8 cellular contexts compared by ENCODE assay signal in the genomic region with DNA sequence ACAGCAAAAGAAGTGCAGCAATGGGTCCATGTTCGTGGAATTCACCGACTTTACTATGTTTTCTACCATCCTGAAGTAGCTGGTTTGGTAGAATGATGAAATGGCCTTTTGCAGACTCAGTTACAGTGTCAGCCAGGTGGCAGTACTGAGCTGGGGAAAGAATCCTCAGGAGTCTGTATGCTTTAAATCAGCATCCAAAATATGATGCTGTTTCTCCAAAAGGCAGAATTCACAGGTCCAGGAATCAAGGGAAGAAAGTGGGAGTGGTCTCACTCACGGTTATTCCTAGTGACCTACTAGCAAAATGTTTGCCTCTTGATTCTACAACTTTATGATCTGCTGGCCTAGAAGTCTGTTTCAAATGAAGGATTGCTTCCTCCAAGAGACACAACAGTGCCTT.
DNase-seq lines count a peak whose midpoint lies in the region; ATAC-seq, FAIRE-seq and TF ChIP-seq lines count a peak whose summit lies in the region.
"Not testable (repeated sequence)": the region's sequence is repeated elsewhere in the genome, so short reads cannot be mapped to it uniquely, and the experiment has no call there.

No MANE protein-coding gene starts in this region.

- H3K27me3 Mint-ChIP-seq in astrocyte (ENCODE audit: low read depth, unreplicated experiment): not testable (repeated sequence)

- not testable (repeated sequence) for H3K14ac ChIP-seq in IMR-90 (replicated peaks; ENCODE audit: low read depth, low read length)

- DNase-seq in AG10803 (ENCODE audit: low read depth) (peak; percentile 5), OCI-LY7 (ENCODE audit: low spot score) (peak; percentile 2), astrocyte (ENCODE audit: low read depth) (peak; percentile 10), iPS-NIHi7 (ENCODE audit: extremely low spot score) (peak; percentile 40), pons (ENCODE audit: low spot score) (peak; percentile 4)
- not testable (repeated sequence) for DNase-seq in GM10248 (ENCODE audit: extremely low spot score); IMR-90; epithelial cell of proximal tubule (ENCODE audit: low read depth)

- not testable (repeated sequence) for H3K18ac ChIP-seq in IMR-90 (ENCODE audit: low read depth, low read length)

- H2AK9ac ChIP-seq in IMR-90 (replicated peaks; ENCODE audit: low read depth, low read length, poor library complexity): not testable (repeated sequence)

- TF ChIP-seq CTCF in AG10803 (conservative IDR thresholded peaks at IDR 0.05; ENCODE audit: low read length) (peak; percentile 61), GM10248 (IDR thresholded peaks at IDR 0.05; ENCODE audit: control extremely low read depth, extremely low read depth, low read depth, missing control alignments) (peak; percentile 31), IMR-90 (conservative IDR thresholded peaks at IDR 0.05; ENCODE audit: low read depth, low read length) (peak; percentile 48), OCI-LY7 (conservative IDR thresholded peaks at IDR 0.05; ENCODE audit: low read length) (peak; percentile 75), epithelial cell of proximal tubule (conservative IDR thresholded peaks at IDR 0.05; ENCODE audit: low read depth, low read length) (peak; percentile 75)
- TF ChIP-seq CTCF in astrocyte (IDR thresholded peaks at IDR 0.05; ENCODE audit: insufficient read depth, low read depth, low read length): not testable (repeated sequence)

- H3K23ac ChIP-seq in IMR-90 (ENCODE audit: low read depth, low read length): not testable (repeated sequence)

- H2AFZ ChIP-seq in IMR-90 (replicated peaks; ENCODE audit: low read length, poor library complexity); OCI-LY7 (ENCODE audit: low read length); astrocyte (ENCODE audit: low read depth, low read length): not testable (repeated sequence)

- TF ChIP-seq POLR2A in IMR-90 (IDR thresholded peaks at IDR 0.05; ENCODE audit: low read depth, low read length): not testable (repeated sequence)

- not testable (repeated sequence) for H4K8ac ChIP-seq in IMR-90 (ENCODE audit: low read depth in 2 of 2, low read length in 2 of 2)

- H4K91ac ChIP-seq in IMR-90 (ENCODE audit: insufficient read depth, low read depth, low read length): not testable (repeated sequence)

- H3K27me3 ChIP-seq in IMR-90 (ENCODE audit: control insufficient read depth, insufficient read depth, low read length); astrocyte (ENCODE audit: insufficient read depth, low read length): not testable (repeated sequence)

- not testable (repeated sequence) for H3K36me3 Mint-ChIP-seq in astrocyte (ENCODE audit: low read depth, unreplicated experiment)

- H2BK20ac ChIP-seq in IMR-90 (ENCODE audit: low read depth, low read length): not testable (repeated sequence)

- H3K79me1 ChIP-seq in IMR-90 (ENCODE audit: low read depth in 1 of 2, low read length in 2 of 2): not testable (repeated sequence)

- H4K20me1 ChIP-seq in IMR-90 (ENCODE audit: insufficient read depth, low read length); OCI-LY7 (ENCODE audit: insufficient read depth, low read length); astrocyte (ENCODE audit: insufficient read depth, low read length): not testable (repeated sequence)

- not testable (repeated sequence) for H3K9ac ChIP-seq in IMR-90 (ENCODE audit: low read depth, low read length); astrocyte (ENCODE audit: low read length)

- POLR2A ChIA-PET in GM10248 (lab: Yijun Ruan, JAX); IMR-90 (lab: Charles Lee; ENCODE audit: unreplicated experiment); OCI-LY7 (lab: Charles Lee): not testable (repeated sequence)

- CTCF ChIA-PET in GM10248 (lab: Yijun Ruan, JAX); IMR-90 (lab: Yijun Ruan, JAX); OCI-LY7 (lab: Charles Lee; ENCODE audit: unreplicated experiment): not testable (repeated sequence)

- BruUV-seq in IMR-90 (replicated peaks; lab: Mats Ljungman, UMichigan); OCI-LY7 (replicated peaks; lab: Mats Ljungman, UMichigan): not testable (repeated sequence)

- H3K4ac ChIP-seq in IMR-90 (ENCODE audit: low read depth, low read length): not testable (repeated sequence)

- not testable (repeated sequence) for H3K79me2 ChIP-seq in OCI-LY7 (ENCODE audit: insufficient read depth, low read depth, low read length); astrocyte (ENCODE audit: insufficient read depth, low read length)

- H2AK5ac ChIP-seq in IMR-90 (ENCODE audit: low read depth, low read length): not testable (repeated sequence)

- H3K4me3 Mint-ChIP-seq in astrocyte (ENCODE audit: unreplicated experiment): not testable (repeated sequence)

- not testable (repeated sequence) for ATAC-seq in IMR-90 (ENCODE audit: low read depth)

- H3K9me2 ChIP-seq in OCI-LY7 (ENCODE audit: insufficient read depth, low read length): not testable (repeated sequence)

- not testable (repeated sequence) for H4K5ac ChIP-seq in IMR-90 (ENCODE audit: low read depth, low read length)

- TF ChIP-seq RAD21 in IMR-90 (IDR thresholded peaks at IDR 0.05; ENCODE audit: low read length): peak; percentile 30; the same call in 1 of the 2 replicates

- not testable (repeated sequence) for H3K4me1 ChIP-seq in IMR-90 (ENCODE audit: control insufficient read depth, insufficient read depth, low read length); OCI-LY7 (ENCODE audit: insufficient read depth, low read length, poor library complexity, severe bottlenecking); astrocyte (ENCODE audit: insufficient read depth, low read length)

- in situ Hi-C loops in IMR-90 (cut with MboI; ENCODE audit: low sequenced_read_pairs): not testable (repeated sequence)

- not testable (repeated sequence) for H3K56ac ChIP-seq in IMR-90 (ENCODE audit: extremely low read depth, insufficient read depth, low read length)

- H3K27ac ChIP-seq in IMR-90 (ENCODE audit: insufficient read depth, low read length); OCI-LY7 (ENCODE audit: low read depth, low read length, poor library complexity, severe bottlenecking); astrocyte (ENCODE audit: low read depth, low read length): not testable (repeated sequence)

- dilution Hi-C loops in IMR-90 (cut with HindIII; ENCODE audit: low sequenced_read_pairs, unreplicated experiment): not testable (repeated sequence)

- not testable (repeated sequence) for H3K9me3 Mint-ChIP-seq in astrocyte (ENCODE audit: unreplicated experiment)

- not testable (repeated sequence) for H3K9me3 ChIP-seq in IMR-90 (ENCODE audit: control insufficient read depth, insufficient read depth, low read length); OCI-LY7 (ENCODE audit: low read length); astrocyte (ENCODE audit: insufficient read depth, low read depth, low read length)

- H2BK120ac ChIP-seq in IMR-90 (ENCODE audit: low read depth, low read length): not testable (repeated sequence)

- not testable (repeated sequence) for H3K4me2 ChIP-seq in IMR-90 (ENCODE audit: low read depth, low read length); OCI-LY7 (ENCODE audit: low read length); astrocyte (ENCODE audit: low read length)

- not testable (repeated sequence) for H2BK15ac ChIP-seq in IMR-90 (ENCODE audit: low read depth, low read length)

- H3K4me1 Mint-ChIP-seq in astrocyte (ENCODE audit: low read depth, unreplicated experiment): not testable (repeated sequence)

- not testable (repeated sequence) for H3K4me3 ChIP-seq in AG10803 (ENCODE audit: low read length); IMR-90 (ENCODE audit: insufficient read depth, low read depth, low read length); OCI-LY7 (ENCODE audit: low read depth, low read length, poor library complexity, severe bottlenecking); astrocyte (ENCODE audit: insufficient read depth, low read depth, low read length); epithelial cell of proximal tubule (ENCODE audit: low read depth, low read length)

- not testable (repeated sequence) for H3K27ac Mint-ChIP-seq in astrocyte (ENCODE audit: unreplicated experiment)

- intact Hi-C loops in IMR-90 (cut with micrococcal nuclease); OCI-LY7 (cut with micrococcal nuclease; ENCODE audit: unreplicated experiment): not testable (repeated sequence)

- not testable (repeated sequence) for H3K36me3 ChIP-seq in IMR-90 (ENCODE audit: control insufficient read depth, insufficient read depth, low read length); OCI-LY7 (ENCODE audit: insufficient read depth, low read length); astrocyte (ENCODE audit: insufficient read depth, low read length)

- WGBS in IMR-90 (ENCODE audit: extremely low coverage in 2 of 2, insufficient read length in 1 of 2), 2 experiments: no CpG with 5 or more reads among the region's 3 CpGs

- not testable (repeated sequence) for FAIRE-seq in astrocyte (lab: Jason Lieb, UNC)

- not testable (repeated sequence) for H3K9me1 ChIP-seq in IMR-90 (ENCODE audit: insufficient read depth, low read length)

- not testable (repeated sequence) for H2BK5ac ChIP-seq in IMR-90 (ENCODE audit: low read depth, low read length, poor library complexity, severe bottlenecking)

TF ChIP-seq in IMR-90, 13 proteins besides CTCF, POLR2A, EP300 and RAD21:
- TF ChIP-seq SMC3 (IDR thresholded peaks at IDR 0.05; ENCODE audit: low read depth, low read length) (0 out of 2 replicates have a peak, but pooled peaks have one; percentile 10), CEBPB (IDR thresholded peaks at IDR 0.05; ENCODE audit: low read depth, low read length) (0 out of 2 replicates have a peak, but pooled peaks have one; percentile 1)
